Comparison of ENCODE assay signal across 8 cellular contexts in the genomic region with DNA sequence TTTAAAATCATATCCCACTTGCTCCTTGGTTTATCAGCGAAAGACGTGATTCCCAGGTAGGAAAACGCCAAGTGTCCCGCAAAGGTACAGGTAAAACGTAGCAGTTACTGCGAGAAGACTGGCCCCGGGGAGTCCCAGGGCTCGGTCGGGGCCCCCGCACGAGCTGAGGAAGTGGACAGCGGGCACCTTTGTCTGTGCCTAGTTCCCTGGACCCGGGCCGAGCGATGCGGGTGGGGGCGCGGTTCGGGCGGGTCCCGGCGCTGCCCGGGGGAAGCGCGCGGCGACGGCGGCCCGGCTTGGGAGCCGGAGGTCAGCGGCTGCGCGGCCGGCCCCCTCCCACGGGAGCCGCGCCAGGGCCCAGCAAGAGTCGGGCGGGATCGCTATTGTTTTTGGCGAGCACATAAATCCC. TPM values are rescaled to one million over a fixed set of nuclear protein-coding genes. Genes with fewer than 3 reads are reported as not detected.
DNase-seq lines count a peak whose midpoint lies in the region; ATAC-seq, FAIRE-seq and TF ChIP-seq lines count a peak whose summit lies in the region.

No MANE protein-coding gene starts in this region.

- H3K4me1 Mint-ChIP-seq in HFFc6 (ENCODE audit: low read depth) = peaks cover 6% of the 10 kb centered on the region
- peaks cover 7% of the 10 kb centered on the region for H3K4me1 Mint-ChIP-seq in activated CD4-positive, alpha-beta memory T cell treated with anti-CD3 and anti-CD28 coated beads for 36 hours (ENCODE audit: low read depth)
- H3K4me1 Mint-ChIP-seq in glutamatergic neuron (ENCODE audit: low read depth, unreplicated experiment) = peaks cover 10% of the 10 kb centered on the region

- H3K27ac Mint-ChIP-seq in HFFc6 (no peak overlapping the region), glutamatergic neuron (ENCODE audit: unreplicated experiment) (peak overlapping the region; percentile 90)
- H3K27ac Mint-ChIP-seq in activated CD4-positive, alpha-beta memory T cell treated with anti-CD3 and anti-CD28 coated beads for 36 hours = no peak overlapping the region

- H3K36me3 Mint-ChIP-seq in HFFc6 (ENCODE audit: low read depth) (no peaks in the 10 kb centered on the region), glutamatergic neuron (ENCODE audit: unreplicated experiment) (no peaks in the 10 kb centered on the region)
- no peaks in the 10 kb centered on the region for H3K36me3 Mint-ChIP-seq in activated CD4-positive, alpha-beta memory T cell treated with anti-CD3 and anti-CD28 coated beads for 36 hours

- H3K9me3 Mint-ChIP-seq in HFFc6 = no peaks in the 10 kb centered on the region
- H3K9me3 Mint-ChIP-seq in activated CD4-positive, alpha-beta memory T cell treated with anti-CD3 and anti-CD28 coated beads for 36 hours = no peaks in the 10 kb centered on the region
- peaks cover 7% of the 10 kb centered on the region for H3K9me3 Mint-ChIP-seq in glutamatergic neuron (ENCODE audit: unreplicated experiment)

- TF ChIP-seq CTCF in HFFc6 (IDR thresholded peaks at IDR 0.05) (no peak), glutamatergic neuron (IDR thresholded peaks at IDR 0.05; ENCODE audit: partially characterized antibody, unreplicated experiment) (no peak), pancreas (IDR thresholded peaks at IDR 0.05) (no peak)

- POLR2A ChIA-PET in activated CD4-positive, alpha-beta memory T cell treated with anti-CD3 and anti-CD28 coated beads for 36 hours (lab: Charles Lee) = no interaction called here

- no peaks in the 10 kb centered on the region for H3K27me3 ChIP-seq in pancreas

- no peaks in the 10 kb centered on the region for H3K9me3 ChIP-seq in pancreas

- H3K27me3 Mint-ChIP-seq in HFFc6 (ENCODE audit: insufficient read depth) = peaks cover 15% of the 10 kb centered on the region
- H3K27me3 Mint-ChIP-seq in activated CD4-positive, alpha-beta memory T cell treated with anti-CD3 and anti-CD28 coated beads for 36 hours = peaks cover 7% of the 10 kb centered on the region
- peaks cover 5% of the 10 kb centered on the region for H3K27me3 Mint-ChIP-seq in glutamatergic neuron (ENCODE audit: unreplicated experiment)

- 1% methylated on average over 36 to 42 of the region's 42 CpGs for WGBS in pancreas, 2 donors

- peak; percentile 47 for DNase-seq in Ammon's horn (ENCODE audit: low spot score)
- DNase-seq in HFFc6 = no peak
- DNase-seq in activated CD4-positive, alpha-beta memory T cell treated with anti-CD3 and anti-CD28 coated beads for 36 hours = no peak
- no peak for DNase-seq in glutamatergic neuron
- DNase-seq in pancreas = peak in 4 of 6 donors; percentile 73 to 86 (median 80)
- no peak for DNase-seq in UCSD-AML1 (lab: John Stamatoyannopoulos, UW; ENCODE audit: unreplicated experiment)

- ATAC-seq in pancreas (peak; percentile 53 to 67 (median 62)), GM18520 (IDR thresholded peaks at IDR 0.05; ENCODE audit: unreplicated experiment) (no peak), GM21619 (IDR thresholded peaks at IDR 0.05; ENCODE audit: unreplicated experiment) (no peak)

- H3K4me1 ChIP-seq in pancreas = peaks cover 0 to 5% (median 3%) of the 10 kb centered on the region in 3 donors

- H3K36me3 ChIP-seq in pancreas = no peaks in the 10 kb centered on the region

- H3K4me3 Mint-ChIP-seq in HFFc6 (peak overlapping the region; percentile 74), glutamatergic neuron (ENCODE audit: unreplicated experiment) (peak overlapping the region; percentile 89)
- H3K4me3 Mint-ChIP-seq in activated CD4-positive, alpha-beta memory T cell treated with anti-CD3 and anti-CD28 coated beads for 36 hours = peak overlapping the region; percentile 66

- CTCF ChIA-PET in activated CD4-positive, alpha-beta memory T cell treated with anti-CD3 and anti-CD28 coated beads for 36 hours (lab: Charles Lee) = interaction anchor here (1.2 to 1.6 kb wide), 2 partner anchors 17 to 267 kb away, joined by 4 read pairs; no protein-coding TSS in a partner anchor

- intact Hi-C loops in activated CD4-positive, alpha-beta memory T cell treated with anti-CD3 and anti-CD28 coated beads for 36 hours (cut with micrococcal nuclease) = loop anchor here (5.0 to 10.0 kb wide), 2 partner anchors 191 to 583 kb away; partner anchors contain the start of gene NPTN
- intact Hi-C loops in pancreas (cut with DNase I) = no loop called here

- H3K4me3 ChIP-seq in pancreas = peak overlapping the region; percentile 29 to 84 (median 66)

- FAIRE-seq in pancreas (lab: Jason Lieb, UNC) = no peak

- peak overlapping the region; percentile 88 to 96 (median 93) for H3K27ac ChIP-seq in pancreas

RNA-seq across cellular contexts. Expression of gene NEO1, which starts 0.9 kb away (rescaled TPM):
- total RNA-seq in HFFc6 (2021; fragmentation: NEBNext Ultra II Directional; extraction: Animal tissue kit (Norgen Biotek cat#: 25700)) = 10 to 100 TPM in 4 of 6 experiments, 1 to 10 TPM in 2; 6.4 to 20.3 (median 16.3) TPM
- 1 to 10 TPM; 8.3 to 9.3 TPM for total RNA-seq in activated CD4-positive, alpha-beta memory T cell treated with anti-CD3 and anti-CD28 coated beads for 36 hours
- total RNA-seq in glutamatergic neuron (ENCODE audit: unreplicated experiment) = 157 TPM
- total RNA-seq in pancreas = 10 to 100 TPM; 15.8 to 30.7 (median 21.0) TPM
- polyA plus RNA-seq in pancreas = 10 to 100 TPM in 1 of 2 donors, 1 to 10 TPM in 1; 7.1 to 13.5 TPM

Comparison
In these comparisons a context has a peak if more than half of its experiments do, and no peak if none do; other contexts are left out.
1. DNase-seq: peak in Ammon's horn (single experiment) and pancreas (4 of 6); none in HFFc6 (single experiment), activated CD4-positive, alpha-beta memory T cell treated with anti-CD3 and anti-CD28 coated beads for 36 hours (single experiment), glutamatergic neuron (single experiment) and UCSD-AML1 (single experiment).
2. ATAC-seq: peak in pancreas (4 of 4); none in GM18520 (single experiment) and GM21619 (single experiment).
3. Peak in every context shown above with its lines, with median percentiles within 50 percentile points of each other: H3K4me3 Mint-ChIP-seq.